ENCODE assay signal across 8 cellular contexts in genomic region chrX:135522132-135522530, GRCh38. TPM values are rescaled to one million over a fixed set of nuclear protein-coding genes. Genes with fewer than 3 reads are reported as not detected.
DNase-seq lines count a peak whose midpoint lies in the region; ATAC-seq, FAIRE-seq and TF ChIP-seq lines count a peak whose summit lies in the region.

No MANE protein-coding gene starts in this region.

- ATAC-seq in central memory CD8-positive, alpha-beta T cell (replicated peaks; ENCODE audit: extremely low read depth, poor library complexity, severe bottlenecking): no peak
- ATAC-seq in naive B cell (ENCODE audit: low read depth in 2 of 2) (no peak), HG03565 (IDR thresholded peaks at IDR 0.05; ENCODE audit: unreplicated experiment) (no peak), HG02571 (IDR thresholded peaks at IDR 0.05; ENCODE audit: unreplicated experiment) (no peak)

- H3K4me3 Mint-ChIP-seq in central memory CD8-positive, alpha-beta T cell: peak overlapping the region; percentile 99
- peak overlapping the region; percentile 90 to 99 (median 95) for H3K4me3 Mint-ChIP-seq in naive B cell

- no peaks in the 10 kb centered on the region for H3K27me3 Mint-ChIP-seq in central memory CD8-positive, alpha-beta T cell
- no peaks in the 10 kb centered on the region for H3K27me3 Mint-ChIP-seq in naive B cell

- peak overlapping the region; percentile 62 for H3K4me3 ChIP-seq in AG10803 (ENCODE audit: low read length)
- peak overlapping the region; percentile 63 for H3K4me3 ChIP-seq in Jurkat, Clone E6-1 (ENCODE audit: low read length)

- no peak for FAIRE-seq in urothelium cell line (lab: Jason Lieb, UNC)

- no peak for TF ChIP-seq CTCF in AG10803 (conservative IDR thresholded peaks at IDR 0.05; ENCODE audit: low read length)

- peaks cover 12% of the 10 kb centered on the region for H3K36me3 Mint-ChIP-seq in central memory CD8-positive, alpha-beta T cell (ENCODE audit: insufficient read depth)
- peaks cover 0 to 5% of the 10 kb centered on the region in 2 donors for H3K36me3 Mint-ChIP-seq in naive B cell

- H3K4me1 Mint-ChIP-seq in central memory CD8-positive, alpha-beta T cell: peaks cover 35% of the 10 kb centered on the region
- peaks cover 18 to 37% (median 20%) of the 10 kb centered on the region in 3 donors for H3K4me1 Mint-ChIP-seq in naive B cell

- no peaks in the 10 kb centered on the region for H3K9me3 Mint-ChIP-seq in central memory CD8-positive, alpha-beta T cell
- H3K9me3 Mint-ChIP-seq in naive B cell: peaks cover 0 to 4% (median 0%) of the 10 kb centered on the region in 7 donors

- H3K27ac Mint-ChIP-seq in central memory CD8-positive, alpha-beta T cell (ENCODE audit: low read depth): peak overlapping the region; percentile 97
- peak overlapping the region; percentile 77 to 98 (median 96) for H3K27ac Mint-ChIP-seq in naive B cell

- DNase-seq in AG10803 (ENCODE audit: low read depth) (no peak), naive B cell (no peak), middle frontal gyrus (ENCODE audit: extremely low spot score, low spot score) (no peak), urothelium cell line (ENCODE audit: low spot score) (no peak)
- DNase-seq in Jurkat, Clone E6-1 (ENCODE audit: low read depth, low spot score): no peak
- no peak for DNase-seq in central memory CD8-positive, alpha-beta T cell (ENCODE audit: low spot score in 2 of 2)

RNA-seq across cellular contexts. Expression of gene INTS6L, which starts 1.7 kb away (rescaled TPM):
- polyA plus RNA-seq in Jurkat, Clone E6-1 (2012; ENCODE audit: insufficient read depth, insufficient read length): 22.0 TPM
- 1 to 10 TPM; 4.7 to 8.1 (median 6.2) TPM for polyA plus RNA-seq in naive B cell (ENCODE audit: low read depth in 6 of 6)
